1 cellular context compared by ENCODE assay signal in genomic region chr3:65669163-65669875, GRCh38.
TF ChIP-seq lines count a peak whose summit lies in the region.

No MANE protein-coding gene starts in this region.

TF ChIP-seq in HepG2, 621 proteins besides CTCF, POLR2A, EP300 and RAD21 (continued from another document):
- TF ChIP-seq ARID5B (CRISPR knock-in tag; IDR thresholded peaks at IDR 0.05) (peak; percentile 58; the same call in 1 of the 2 replicates), FOXA3 (CRISPR knock-in tag; IDR thresholded peaks at IDR 0.05) (peak; percentile 35), POGZ (CRISPR knock-in tag; IDR thresholded peaks at IDR 0.05) (0 out of 2 replicates have a peak, but pooled peaks have one; percentile 20)
TF ChIP-seq in HepG2: peak in this region for 34.
